In genomic region chr1:159011701-159012100, GRCh38 we compare ENCODE assay signal across 8 cellular contexts. TPM values are rescaled to one million over a fixed set of nuclear protein-coding genes. Genes with fewer than 3 reads are reported as not detected.
DNase-seq lines count a peak whose midpoint lies in the region; FAIRE-seq and TF ChIP-seq lines count a peak whose summit lies in the region.

No MANE protein-coding gene starts in this region.

- H3K4me1 Mint-ChIP-seq in Calu3 (ENCODE audit: low read depth, unreplicated experiment), result peaks cover 10% of the 10 kb centered on the region

- H3K36me3 ChIP-seq in rectal smooth muscle tissue (ENCODE audit: control insufficient read depth, insufficient read depth, low read length), result no peaks in the 10 kb centered on the region

- DNase-seq in Calu3 (no peak), OCI-M1 (lab: John Stamatoyannopoulos, UW) (peak; percentile 24), dorsolateral prefrontal cortex (no peak), NCI-H1417 (lab: John Stamatoyannopoulos, UW) (no peak), AG20443 (ENCODE audit: low spot score) (no peak), frontal cortex (ENCODE audit: low spot score in 2 of 2) (no peak), epidermal melanocyte (ENCODE audit: insufficient read length, low spot score) (no peak)

- H3K27ac ChIP-seq in dorsolateral prefrontal cortex, result peak overlapping the region in 37 of 59 donors; percentile 1 to 92 (median 48)
- H3K27ac ChIP-seq in rectal smooth muscle tissue (ENCODE audit: low read depth, low read length), result no peak overlapping the region

- peak overlapping the region in 57 of 59 donors; percentile 14 to 69 (median 55) for H3K4me3 ChIP-seq in dorsolateral prefrontal cortex
- peak overlapping the region; percentile 32 for H3K4me3 ChIP-seq in rectal smooth muscle tissue (ENCODE audit: low read length)

- no peaks in the 10 kb centered on the region for H3K27me3 Mint-ChIP-seq in Calu3 (ENCODE audit: unreplicated experiment)

- CTCF ChIA-PET in Calu3 (lab: Charles Lee), result no interaction called here

- no peaks in the 10 kb centered on the region for H3K27me3 ChIP-seq in dorsolateral prefrontal cortex
- no peaks in the 10 kb centered on the region for H3K27me3 ChIP-seq in rectal smooth muscle tissue (ENCODE audit: control insufficient read depth, insufficient read depth, low read length)

- H3K9ac ChIP-seq in rectal smooth muscle tissue (ENCODE audit: low read length), result no peak overlapping the region

- H3K36me3 Mint-ChIP-seq in Calu3 (ENCODE audit: insufficient read depth, unreplicated experiment), result peaks cover 16% of the 10 kb centered on the region

- TF ChIP-seq CTCF in Calu3 (IDR thresholded peaks at IDR 0.05; ENCODE audit: unreplicated experiment) (no peak), dorsolateral prefrontal cortex (IDR thresholded peaks at IDR 0.05 in 54 of 56, conservative IDR thresholded peaks at IDR 0.05 in 2 of 56; ENCODE audit: low read depth in 1 of 56, partially characterized antibody in 56 of 56) (no peak)

- no TSS peak for BruUV-seq in Calu3 (replicated peaks; lab: Mats Ljungman, UMichigan)

- H3K4me3 Mint-ChIP-seq in Calu3 (ENCODE audit: low read depth, unreplicated experiment), result no peak overlapping the region

- intact Hi-C loops in Calu3 (cut with micrococcal nuclease; ENCODE audit: unreplicated experiment) (loop anchor here (10.0 kb wide), 1 partner anchor 1517 kb away; no protein-coding TSS in a partner anchor), dorsolateral prefrontal cortex (cut with DNase I) (no loop called here)

- no peak for FAIRE-seq in frontal cortex (lab: Jason Lieb, UNC)

- peak overlapping the region; percentile 5 for H3K27ac Mint-ChIP-seq in Calu3 (ENCODE audit: unreplicated experiment)

- H3K4me1 ChIP-seq in rectal smooth muscle tissue (ENCODE audit: control insufficient read depth, insufficient read depth, low read length), result peaks cover 4% of the 10 kb centered on the region

- no peaks in the 10 kb centered on the region for H3K9me3 Mint-ChIP-seq in Calu3 (ENCODE audit: low read depth, unreplicated experiment)

RNA-seq across cellular contexts. Expression of gene IFI16, which starts 2.0 kb away (rescaled TPM):
- 52.8 and 84.5 TPM in 2 replicates for total RNA-seq in Calu3 (2022)
- total RNA-seq in dorsolateral prefrontal cortex, result 10 to 100 TPM in 119 of 120 experiments, 1 to 10 TPM in 1; 9.8 to 75.4 (median 24.4) TPM
- total RNA-seq in frontal cortex, result 15.5 TPM
